In the genomic region with DNA sequence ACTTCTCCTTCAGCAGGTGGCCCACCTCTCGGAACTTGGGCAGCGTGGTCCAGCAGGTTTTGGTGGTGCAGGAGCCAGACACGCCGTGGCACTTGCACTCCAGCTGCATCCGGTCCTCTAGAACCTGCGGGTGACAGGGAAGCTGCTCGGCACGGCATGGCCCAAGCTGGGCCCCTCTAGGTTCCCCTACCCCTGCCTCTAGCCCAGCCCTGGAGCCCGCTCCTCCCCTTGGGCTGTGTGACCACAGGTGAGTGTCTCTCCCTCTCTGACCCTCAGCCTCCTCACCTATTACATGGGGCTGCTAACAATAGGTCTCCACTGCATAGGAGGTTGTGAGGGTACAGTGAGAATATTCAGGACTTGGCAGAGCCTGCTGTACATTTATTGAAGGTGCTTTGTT, we compare ENCODE assay signal across 29 cellular contexts. TPM values are rescaled to one million over a fixed set of nuclear protein-coding genes. Genes with fewer than 3 reads are reported as not detected.
DNase-seq lines count a peak whose midpoint lies in the region; ATAC-seq, FAIRE-seq and TF ChIP-seq lines count a peak whose summit lies in the region.
"Had no signal": no experiment of that assay in that cellular context is flagged by ENCODE, and none has a peak within 500 bp of the region (broad histone marks: within the 10 kb centered on the region; RNA-seq: fewer than 3 reads in every experiment).

No MANE protein-coding gene starts in this region.

- TF ChIP-seq CTCF in RWPE1 (conservative IDR thresholded peaks at IDR 0.05; ENCODE audit: low read depth) (no peak), body of pancreas (IDR thresholded peaks at IDR 0.05) (no peak), nephron (IDR thresholded peaks at IDR 0.05; ENCODE audit: unreplicated experiment in 3 of 3) (no peak)

- 93% methylated on average over 9 of the region's 9 CpGs; no CpG with 5 or more reads in 1 of the 2 donors for WGBS in body of pancreas, 2 donors

- H3K9me3 Mint-ChIP-seq in nephron: no peaks in the 10 kb centered on the region
- H3K9me3 Mint-ChIP-seq: CD14-positive monocyte; CD4-positive, alpha-beta memory T cell; CD4-positive, CD25-positive, alpha-beta regulatory T cell; CD8-positive, alpha-beta memory T cell had no signal

- H3K27ac Mint-ChIP-seq in nephron: peak overlapping the region in 2 of 3 experiments; percentile 85
- H3K27ac Mint-ChIP-seq: CD14-positive monocyte; CD4-positive, alpha-beta memory T cell; CD4-positive, CD25-positive, alpha-beta regulatory T cell had no signal

- H3K9me3 ChIP-seq in body of pancreas: no peaks in the 10 kb centered on the region
- H3K9me3 ChIP-seq: BE2C, BLaER1 had no signal

- peaks cover 6% of the 10 kb centered on the region for H3K4me1 Mint-ChIP-seq in nephron
- H3K4me1 Mint-ChIP-seq: CD4-positive, alpha-beta memory T cell; CD4-positive, CD25-positive, alpha-beta regulatory T cell; CD8-positive, alpha-beta memory T cell had no signal

- CTCF ChIA-PET in RWPE1 (lab: Yijun Ruan, JAX): interaction anchor here (0.5 kb wide), 1 partner anchor 12 kb away, joined by 3 read pairs; no protein-coding TSS in a partner anchor

- POLR2A ChIA-PET in RWPE1 (lab: Yijun Ruan, JAX; ENCODE audit: low non-redundant PET): no interaction called here

- H3K27ac ChIP-seq in RWPE1 (peak overlapping the region; percentile 61), body of pancreas (peak overlapping the region; percentile 2 to 74 (median 63))
- H3K27ac ChIP-seq: BLaER1 had no signal

- intact Hi-C loops in body of pancreas (cut with DNase I): no loop called here

- H3K36me3 ChIP-seq in body of pancreas (replicated peaks in 1 of 2; ENCODE audit: insufficient read depth in 1 of 2, low read depth in 2 of 2): no peaks in the 10 kb centered on the region
- H3K36me3 ChIP-seq: BE2C, BLaER1 had no signal

- ATAC-seq in body of pancreas: no peak
- ATAC-seq: GM12878 had no signal

- TF ChIP-seq POLR2A in body of pancreas (IDR thresholded peaks at IDR 0.05): no peak

- DNase-seq in RWPE1 (ENCODE audit: low spot score): no peak
- DNase-seq in body of pancreas: no peak
- no peak for DNase-seq in urothelium cell line (ENCODE audit: low spot score)
- no peak for DNase-seq in RPMI8226
- DNase-seq in HPDE6-E6E7 (ENCODE audit: extremely low spot score): no peak
- no peak for DNase-seq in activated CD8-positive, alpha-beta memory T cell treated with anti-CD3 and anti-CD28 coated beads, Interleukin-2, amount 50 U/mL, for 4 hours
- DNase-seq: 8988T; BE2C; C1 segment of cervical spinal cord; CD4-positive, alpha-beta memory T cell; CD4-positive, CD25-positive, alpha-beta regulatory T cell; CD8-positive, alpha-beta memory T cell; COR-L47; DMS 273 treated with DMSO at 0.1 percent for 48 hours; DMS153; DMS53; DMS79; DND-41; EL; GDM1 had no signal

- H3K36me3 Mint-ChIP-seq in nephron (ENCODE audit: low read depth): no peaks in the 10 kb centered on the region
- H3K36me3 Mint-ChIP-seq: CD14-positive monocyte; CD4-positive, alpha-beta memory T cell; CD4-positive, CD25-positive, alpha-beta regulatory T cell; CD8-positive, alpha-beta memory T cell had no signal

- FAIRE-seq in urothelium cell line (lab: Jason Lieb, UNC): peak; percentile 84
- FAIRE-seq: A204.1, GM12878, GM12892, GM18507 had no signal

- H3K4me3 ChIP-seq in body of pancreas: no peak overlapping the region
- H3K4me3 ChIP-seq: BLaER1, GM12878 had no signal

- no peaks in the 10 kb centered on the region for H3K27me3 ChIP-seq in body of pancreas
- H3K27me3 ChIP-seq: BE2C, BLaER1 had no signal

- H3K27me3 Mint-ChIP-seq in nephron (ENCODE audit: low read depth): peaks cover 9% of the 10 kb centered on the region
- H3K27me3 Mint-ChIP-seq: CD4-positive, alpha-beta memory T cell; CD4-positive, CD25-positive, alpha-beta regulatory T cell; CD8-positive, alpha-beta memory T cell had no signal

- H3K4me1 ChIP-seq in body of pancreas: peaks cover 68% of the 10 kb centered on the region

- H3K4me3 Mint-ChIP-seq in nephron: no peak overlapping the region
- H3K4me3 Mint-ChIP-seq: CD14-positive monocyte; CD4-positive, alpha-beta memory T cell; CD4-positive, CD25-positive, alpha-beta regulatory T cell; CD8-positive, alpha-beta memory T cell had no signal

RNA-seq across cellular contexts. Expression of a gene that starts 53.8 kb away (rescaled TPM):
- 1 to 10 TPM in 1 of 2 donors, not detected in 1; 2.1 TPM for total RNA-seq in body of pancreas
- total RNA-seq: A673; CD4-positive, alpha-beta memory T cell; CD4-positive, CD25-positive, alpha-beta regulatory T cell; CD8-positive, alpha-beta memory T cell; G401; GM12878 had no signal
